In the genomic region with DNA sequence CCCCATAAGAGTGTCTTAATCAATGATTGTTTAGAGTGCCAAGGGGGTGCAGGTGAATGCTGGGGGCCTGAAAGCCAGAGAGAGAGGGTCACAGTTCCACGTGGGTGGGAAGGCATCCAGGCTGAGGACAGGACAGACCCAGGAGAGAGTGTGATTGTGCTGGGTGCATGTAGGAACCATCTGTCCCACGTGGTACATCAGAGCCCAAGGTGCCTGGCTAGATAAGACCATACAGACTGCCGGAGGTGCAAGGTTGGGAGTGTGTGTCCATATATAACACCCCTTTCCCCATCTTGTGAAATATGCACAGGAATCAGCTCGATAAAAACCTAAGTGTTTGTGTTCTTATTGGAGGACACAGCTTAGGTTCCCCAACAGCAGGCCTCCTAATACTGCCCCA, we compare ENCODE assay signal across 23 cellular contexts.
"Had no signal": no experiment of that assay in that cellular context is flagged by ENCODE, and none has a peak within 500 bp of the region (broad histone marks: within the 10 kb centered on the region; RNA-seq: fewer than 3 reads in every experiment).

No MANE protein-coding gene starts in this region.

- H3K4me3 ChIP-seq: mucosa of descending colon, smooth muscle cell, stomach, thyroid gland, vagina had no signal

- H3K79me2 ChIP-seq: parathyroid adenoma had no signal

- H3K9ac ChIP-seq: parathyroid adenoma had no signal

- FAIRE-seq: endometrium, frontal cortex, kidney had no signal

- H3K27ac ChIP-seq: parathyroid adenoma, stomach, thyroid gland, vagina had no signal

- H3K4me1 ChIP-seq: thyroid gland, vagina had no signal

- ATAC-seq: effector memory CD8-positive, alpha-beta T cell; left lobe of liver; mucosa of descending colon; sciatic nerve had no signal

- H2AFZ ChIP-seq: parathyroid adenoma had no signal

- H3K36me3 ChIP-seq: thyroid gland, vagina had no signal

- DNase-seq: cortex of kidney; effector memory CD8-positive, alpha-beta T cell; hypothalamus; kidney; mesenchymal stem cell; mucosa of descending colon; naive B cell; nucleus accumbens; stimulated activated CD4-positive, alpha-beta T cell treated with anti-CD3 and anti-CD28 coated beads, Interleukin-12 subunit alpha, Interleukin-12 subunit beta, amount 100 ng/mL, for 4 hours; stimulated activated CD4-positive, alpha-beta T cell treated with anti-CD3 and anti-CD28 coated beads, Interleukin-1b, Interleukin-23, amount 100 ng/mL, for 48 hours; stimulated activated CD4-positive, alpha-beta T cell treated with anti-CD3 and anti-CD28 coated beads, Interleukin-4, amount 100 ng/mL, for 1 hour; stimulated activated CD8-positive, alpha-beta memory T cell treated with anti-CD3 and anti-CD28 coated beads, Interleukin-4, amount 100 ng/mL, for 48 hours; stimulated activated naive CD4-positive, alpha-beta T cell treated with Interleukin-2 at 50 U/mL for 16 hours; stomach; thyroid gland; trophoblast cell had no signal

- H3K27me3 ChIP-seq: stomach, thyroid gland, vagina had no signal

- H3K9me3 ChIP-seq: mucosa of descending colon, stomach, thyroid gland, vagina had no signal

- H3K4me2 ChIP-seq: smooth muscle cell had no signal
